ENCODE assay signal across 22 cellular contexts in genomic region chr3:172604895-172605646, GRCh38.
"Had no signal": no experiment of that assay in that cellular context is flagged by ENCODE, and none has a peak within 500 bp of the region (broad histone marks: within the 10 kb centered on the region; RNA-seq: fewer than 3 reads in every experiment).

No MANE protein-coding gene starts in this region.

- H3K4me3 Mint-ChIP-seq: activated naive CD8-positive, alpha-beta T cell; naive thymus-derived CD4-positive, alpha-beta T cell; stimulated activated effector memory CD8-positive, alpha-beta T cell treated with anti-CD3 and anti-CD28 coated beads, Interleukin-12 subunit alpha, Interleukin-12 subunit beta, amount 100 ng/mL, for 72 hours; type B pancreatic cell had no signal

- ATAC-seq: body of pancreas; esophagus mucosa; gastroesophageal sphincter; heart right ventricle; naive thymus-derived CD4-positive, alpha-beta T cell; stimulated activated effector memory CD8-positive, alpha-beta T cell treated with anti-CD3 and anti-CD28 coated beads, Interleukin-12 subunit alpha, Interleukin-12 subunit beta, amount 100 ng/mL, for 72 hours had no signal

- H3K27ac ChIP-seq: body of pancreas, coronary artery, gastroesophageal sphincter, neutrophil, sigmoid colon, stomach, testis, WERI-Rb-1 had no signal

- DNase-seq: activated CD4-positive, alpha-beta T cell treated with anti-CD3 and anti-CD28 coated beads for 1 hour; activated CD4-positive, alpha-beta T cell treated with anti-CD3 and anti-CD28 coated beads, Interleukin-2, amount 50 U/mL, for 4 hours; amygdala; body of pancreas; central memory CD4-positive, alpha-beta T cell; heart right ventricle; mesendoderm; naive thymus-derived CD4-positive, alpha-beta T cell; sigmoid colon; stimulated activated CD4-positive, alpha-beta T cell treated with anti-CD3 and anti-CD28 coated beads, Interleukin-4, amount 100 ng/mL, for 24 hours; stomach; SW 1271; T-helper 2 cell; testis; WERI-Rb-1 had no signal

- H3K27ac Mint-ChIP-seq: activated naive CD8-positive, alpha-beta T cell; naive thymus-derived CD4-positive, alpha-beta T cell; stimulated activated effector memory CD8-positive, alpha-beta T cell treated with anti-CD3 and anti-CD28 coated beads, Interleukin-12 subunit alpha, Interleukin-12 subunit beta, amount 100 ng/mL, for 72 hours; type B pancreatic cell had no signal

- H3K36me3 Mint-ChIP-seq: activated naive CD8-positive, alpha-beta T cell; stimulated activated effector memory CD8-positive, alpha-beta T cell treated with anti-CD3 and anti-CD28 coated beads, Interleukin-12 subunit alpha, Interleukin-12 subunit beta, amount 100 ng/mL, for 72 hours; type B pancreatic cell had no signal

- H3K27me3 Mint-ChIP-seq: activated naive CD8-positive, alpha-beta T cell; type B pancreatic cell had no signal

- H3K9me3 Mint-ChIP-seq: stimulated activated effector memory CD8-positive, alpha-beta T cell treated with anti-CD3 and anti-CD28 coated beads, Interleukin-12 subunit alpha, Interleukin-12 subunit beta, amount 100 ng/mL, for 72 hours had no signal
